In genomic region chr7:155649588-155649987, GRCh38 we compare ENCODE assay signal across 19 cellular contexts. TPM values are rescaled to one million over a fixed set of nuclear protein-coding genes. Genes with fewer than 3 reads are reported as not detected.
A peak's percentile ranks its signal among the peaks of the same experiment; 100 is the strongest.
DNase-seq lines count a peak whose midpoint lies in the region; ATAC-seq, FAIRE-seq and TF ChIP-seq lines count a peak whose summit lies in the region.
"Had no signal": no experiment of that assay in that cellular context is flagged by ENCODE, and none has a peak within 500 bp of the region (broad histone marks: within the 10 kb centered on the region; RNA-seq: fewer than 3 reads in every experiment).

No MANE protein-coding gene starts in this region.

- in situ Hi-C loops in GM12878 (cut with MboI): no loop called here

- H3K4me1 ChIP-seq in DND-41 (ENCODE audit: insufficient read depth, low read length): peaks cover 25% of the 10 kb centered on the region
- H3K4me1 ChIP-seq in GM12878 (ENCODE audit: control insufficient read depth, insufficient read depth, low read length): 0 out of 2 replicates have a peak, but pooled peaks cover 3% of the 10 kb centered on the region
- H3K4me1 ChIP-seq in naive thymus-derived CD4-positive, alpha-beta T cell (ENCODE audit: control insufficient read depth in 2 of 2, insufficient read depth in 2 of 2, low read length in 2 of 2): peaks cover 37 to 48% of the 10 kb centered on the region in 2 donors
- peaks cover 21 to 85% (median 67%) of the 10 kb centered on the region in 6 donors for H3K4me1 ChIP-seq in spleen

- SMC1A ChIA-PET in GM12878 (lab: Charles Lee; ENCODE audit: uncharacterized antibody, unreplicated experiment): interaction anchor here (1.3 to 2.1 kb wide), 3 partner anchors 10 to 78 kb away, joined by 4 to 7 read pairs (median 5); no protein-coding TSS in a partner anchor

- H3K9me3 ChIP-seq in DND-41 (ENCODE audit: insufficient read depth, low read length, severe bottlenecking) (peaks cover 7% of the 10 kb centered on the region), GM12878 (replicated peaks; ENCODE audit: control insufficient read depth, insufficient read depth, low read length) (peaks cover 33% of the 10 kb centered on the region), spleen (peaks cover 0 to 22% (median 20%) of the 10 kb centered on the region in 8 donors)
- H3K9me3 ChIP-seq in naive thymus-derived CD4-positive, alpha-beta T cell (ENCODE audit: control insufficient read depth in 2 of 3, low read length in 3 of 3): peaks cover 0 to 7% (median 0%) of the 10 kb centered on the region in 3 experiments

- H3K4me1 Mint-ChIP-seq in activated CD8-positive, alpha-beta memory T cell treated with anti-CD3 and anti-CD28 coated beads, Interleukin-2, amount 10 ng/mL, durations not matched to agents 7 days and 5 days: peaks cover 60% of the 10 kb centered on the region
- H3K4me1 Mint-ChIP-seq in naive thymus-derived CD4-positive, alpha-beta T cell: peaks cover 59 to 98% (median 93%) of the 10 kb centered on the region in 7 donors

- no peak for FAIRE-seq in GM12878 (lab: Jason Lieb, UNC)
- FAIRE-seq: D721Med had no signal

- CTCF ChIA-PET in activated CD8-positive, alpha-beta memory T cell treated with anti-CD3 and anti-CD28 coated beads, Interleukin-2, amount 10 ng/mL, durations not matched to agents 7 days and 5 days (lab: Charles Lee): no interaction called here
- CTCF ChIA-PET in GM12878 (lab: Yijun Ruan, JAX): interaction anchor here (1.0 kb wide), 1 partner anchor 51 kb away, joined by 4 read pairs; no protein-coding TSS in a partner anchor
- CTCF ChIA-PET in naive thymus-derived CD4-positive, alpha-beta T cell (lab: Charles Lee): no interaction called here

- H3K27me3 ChIP-seq in DND-41 (ENCODE audit: insufficient read depth, low read length, poor library complexity) (no peaks in the 10 kb centered on the region), GM12878 (replicated peaks in 1 of 2; ENCODE audit: control insufficient read depth in 2 of 2, insufficient read depth in 2 of 2, low read length in 1 of 2) (no peaks in the 10 kb centered on the region), spleen (replicated peaks in 1 of 7) (no peaks in the 10 kb centered on the region)
- no peaks in the 10 kb centered on the region for H3K27me3 ChIP-seq in naive thymus-derived CD4-positive, alpha-beta T cell (ENCODE audit: control insufficient read depth in 2 of 2, insufficient read depth in 2 of 2, low read length in 2 of 2)

- intact Hi-C loops in GM12878 (cut with micrococcal nuclease; ENCODE audit: unreplicated experiment): loop anchor here (5.0 to 10.0 kb wide), 2 partner anchors 33 to 445 kb away; no protein-coding TSS in a partner anchor
- intact Hi-C loops in naive thymus-derived CD4-positive, alpha-beta T cell (cut with micrococcal nuclease): loop anchor here (2.0 to 10.0 kb wide), 5 partner anchors 13 to 995 kb away; partner anchors contain the start of genes RNF32 (in 2 of the 2) and PAXIP1 (in 1 of the 2)
- intact Hi-C loops in spleen (cut with DNase I; ENCODE audit: low total_unique reads): no loop called here

- POLR2A ChIA-PET in GM12878 (lab: Charles Lee): interaction anchor here (0.6 kb wide), 1 partner anchor 354 kb away, joined by 3 read pairs; no protein-coding TSS in a partner anchor
- POLR2A ChIA-PET in naive thymus-derived CD4-positive, alpha-beta T cell (lab: Charles Lee): interaction anchor here (0.6 to 1.0 kb wide), 2 partner anchors 27 to 350 kb away, joined by 3 read pairs; no protein-coding TSS in a partner anchor

- H3K4me2 ChIP-seq in DND-41 (ENCODE audit: insufficient read depth, low read length): peak overlapping the region; percentile 29; the same call in 1 of the 2 replicates
- H3K4me2 ChIP-seq in GM12878 (ENCODE audit: control insufficient read depth, insufficient read depth): peak overlapping the region; percentile 34; the same call in 1 of the 2 replicates

- H3K36me3 Mint-ChIP-seq in activated CD8-positive, alpha-beta memory T cell treated with anti-CD3 and anti-CD28 coated beads, Interleukin-2, amount 10 ng/mL, durations not matched to agents 7 days and 5 days: peaks cover 53% of the 10 kb centered on the region
- H3K36me3 Mint-ChIP-seq in naive thymus-derived CD4-positive, alpha-beta T cell: peaks cover 23 to 44% (median 40%) of the 10 kb centered on the region in 5 donors

- TF ChIP-seq POLR2A in GM12878 (IDR thresholded peaks at IDR 0.05; ENCODE audit: low read depth, low read length) (no peak), spleen (IDR thresholded peaks at IDR 0.05) (no peak)

- peaks cover 9% of the 10 kb centered on the region for H3K9me3 Mint-ChIP-seq in activated CD8-positive, alpha-beta memory T cell treated with anti-CD3 and anti-CD28 coated beads, Interleukin-2, amount 10 ng/mL, durations not matched to agents 7 days and 5 days (ENCODE audit: low read depth)
- H3K9me3 Mint-ChIP-seq in naive thymus-derived CD4-positive, alpha-beta T cell: peaks cover 0 to 31% (median 12%) of the 10 kb centered on the region in 11 donors

- H3K9ac ChIP-seq in DND-41 (ENCODE audit: low read depth, low read length) (no peak overlapping the region), GM12878 (ENCODE audit: control insufficient read depth, insufficient read depth, low read length) (no peak overlapping the region)

- no peak for TF ChIP-seq EP300 in GM12878 (IDR thresholded peaks at IDR 0.05; ENCODE audit: borderline replicate concordance in 1 of 2, control insufficient read depth in 1 of 2, low read depth in 2 of 2, low read length in 2 of 2)

- peak overlapping the region; percentile 3 for H3K27ac Mint-ChIP-seq in activated CD8-positive, alpha-beta memory T cell treated with anti-CD3 and anti-CD28 coated beads, Interleukin-2, amount 10 ng/mL, durations not matched to agents 7 days and 5 days
- peak overlapping the region in 4 of 9 donors; percentile 12 to 29 (median 24) for H3K27ac Mint-ChIP-seq in naive thymus-derived CD4-positive, alpha-beta T cell
- H3K27ac Mint-ChIP-seq: HFFc6 had no signal

- H3K27ac ChIP-seq in DND-41 (ENCODE audit: low read length) (no peak overlapping the region), GM12878 (ENCODE audit: control insufficient read depth, insufficient read depth) (no peak overlapping the region), spleen (no peak overlapping the region)
- no peak overlapping the region for H3K27ac ChIP-seq in naive thymus-derived CD4-positive, alpha-beta T cell (ENCODE audit: low read depth, low read length)
- H3K27ac ChIP-seq: C4-2B had no signal

- WGBS in GM12878 (ENCODE audit: insufficient coverage, insufficient replicate concordance, low lambda C conversion rate, missing lambda C conversion rate): 100% methylated on average over 2 of the region's 2 CpGs
- WGBS in spleen, 5 donors: 92 to 98% (median 96%) methylated on average over 2 of the region's 2 CpGs

- no peak for ATAC-seq in activated CD8-positive, alpha-beta memory T cell treated with anti-CD3 and anti-CD28 coated beads, Interleukin-2, amount 10 ng/mL, durations not matched to agents 7 days and 5 days
- ATAC-seq in DND-41 (ENCODE audit: insufficient read depth, low read depth): no peak
- ATAC-seq in GM12878: no peak
- ATAC-seq in naive thymus-derived CD4-positive, alpha-beta T cell: no peak

- H3K36me3 ChIP-seq in DND-41 (ENCODE audit: insufficient read depth, low read length) (peaks cover 27% of the 10 kb centered on the region), GM12878 (ENCODE audit: control insufficient read depth in 2 of 2, insufficient read depth in 2 of 2, low read length in 1 of 2) (peaks cover 0 to 8% of the 10 kb centered on the region in 2 experiments; a peak in 2 of 4 replicates), spleen (peaks cover 0 to 33% (median 15%) of the 10 kb centered on the region in 6 donors)
- H3K36me3 ChIP-seq in naive thymus-derived CD4-positive, alpha-beta T cell (ENCODE audit: control insufficient read depth in 2 of 3, insufficient read depth in 3 of 3, low read length in 3 of 3): peaks cover 0 to 12% (median 7%) of the 10 kb centered on the region in 3 experiments

- no TSS peak for BruUV-seq in GM12878 (replicated peaks; lab: Mats Ljungman, UMichigan)

- no peak for TF ChIP-seq RAD21 in GM12878 (IDR thresholded peaks at IDR 0.05; ENCODE audit: insufficient read depth, low read depth, low read length)

- H3K27me3 Mint-ChIP-seq in activated CD8-positive, alpha-beta memory T cell treated with anti-CD3 and anti-CD28 coated beads, Interleukin-2, amount 10 ng/mL, durations not matched to agents 7 days and 5 days: no peaks in the 10 kb centered on the region
- H3K27me3 Mint-ChIP-seq in naive thymus-derived CD4-positive, alpha-beta T cell: no peaks in the 10 kb centered on the region

- DNase-seq in activated CD8-positive, alpha-beta memory T cell treated with anti-CD3 and anti-CD28 coated beads, Interleukin-2, amount 10 ng/mL, durations not matched to agents 7 days and 5 days: no peak
- DNase-seq in activated CD8-positive, alpha-beta memory T cell treated with anti-CD3 and anti-CD28 coated beads for 24 hours: no peak
- DNase-seq in DND-41 (no peak), GM12878 (ENCODE audit: low read depth, low spot score) (no peak), Ammon's horn (ENCODE audit: low spot score) (no peak), spleen (no peak)
- no peak for DNase-seq in naive thymus-derived CD4-positive, alpha-beta T cell
- DNase-seq in activated CD4-positive, alpha-beta T cell treated with anti-CD3 and anti-CD28 coated beads for 48 hours: no peak
- DNase-seq: 8988T, DMS79 treated with DMSO at 0.1 percent for 48 hours, GOT3, HFFc6, Karpas-422, NCI-H1105 treated with DMSO at 0.1 percent for 48 hours, NCI-H187 treated with DMSO at 0.1 percent for 48 hours, NCI-H2171, SIG-M5 had no signal

- RAD21 ChIA-PET in GM12878 (lab: Charles Lee; ENCODE audit: unreplicated experiment): interaction anchor here (2.0 kb wide), 1 partner anchor 10 kb away, joined by 6 read pairs; no protein-coding TSS in a partner anchor

- H4K20me1 ChIP-seq in DND-41 (ENCODE audit: insufficient read depth, low read length): peaks cover 78% of the 10 kb centered on the region
- H4K20me1 ChIP-seq in GM12878 (ENCODE audit: control insufficient read depth, insufficient read depth): no peaks in the 10 kb centered on the region

- TF ChIP-seq CTCF in DND-41 (IDR thresholded peaks at IDR 0.05; ENCODE audit: borderline replicate concordance, extremely low read depth, low read length, poor library complexity, severe bottlenecking): no peak
- TF ChIP-seq CTCF in GM12878 (IDR thresholded peaks at IDR 0.05 in 2 of 3, conservative IDR thresholded peaks at IDR 0.05 in 1 of 3; ENCODE audit: control insufficient read depth in 2 of 3, extremely low read depth in 1 of 3, insufficient read depth in 1 of 3, low read depth in 3 of 3, low read length in 3 of 3): no peak
- no peak for TF ChIP-seq CTCF in spleen (IDR thresholded peaks at IDR 0.05 in 8 of 11, conservative IDR thresholded peaks at IDR 0.05 in 3 of 11)

- H3K4me3 ChIP-seq in DND-41 (ENCODE audit: low read depth in 1 of 2, low read length in 2 of 2) (no peak overlapping the region), GM12878 (no peak overlapping the region), spleen (no peak overlapping the region)
- no peak overlapping the region for H3K4me3 ChIP-seq in naive thymus-derived CD4-positive, alpha-beta T cell (ENCODE audit: low read length)

- H3K4me3 Mint-ChIP-seq in activated CD8-positive, alpha-beta memory T cell treated with anti-CD3 and anti-CD28 coated beads, Interleukin-2, amount 10 ng/mL, durations not matched to agents 7 days and 5 days: no peak overlapping the region
- peak overlapping the region in 8 of 10 donors; percentile 19 to 60 (median 38) for H3K4me3 Mint-ChIP-seq in naive thymus-derived CD4-positive, alpha-beta T cell
- H3K4me3 Mint-ChIP-seq: HFFc6 had no signal

- no peak overlapping the region for H2AFZ ChIP-seq in DND-41 (ENCODE audit: low read depth, low read length)
- no peak overlapping the region for H2AFZ ChIP-seq in GM12878 (ENCODE audit: control insufficient read depth, low read depth, low read length)

- H3K79me2 ChIP-seq in DND-41 (ENCODE audit: insufficient read depth, low read length): peaks cover 100% of the 10 kb centered on the region
- peaks cover 99% of the 10 kb centered on the region for H3K79me2 ChIP-seq in GM12878 (ENCODE audit: control insufficient read depth, insufficient read depth, low read length)

RNA-seq across cellular contexts. Expression of gene RBM33, which starts 5.1 kb away (rescaled TPM):
- total RNA-seq in activated CD8-positive, alpha-beta memory T cell treated with anti-CD3 and anti-CD28 coated beads, Interleukin-2, amount 10 ng/mL, durations not matched to agents 7 days and 5 days: 100 to 1,000 TPM in 1 of 2 experiments, 10 to 100 TPM in 1; 75.6 to 102 TPM
- total RNA-seq in GM12878 (2013; cell fraction: nucleolus; rRNA removed): 246 and 254 TPM in 2 replicates
- total RNA-seq in GM12878 (2014; rRNA removed) (24.6 and 27.2 TPM in 2 replicates), GM12878 (2014; rRNA removed; fragmentation: Illumina TruSeq; extraction: Trizol) (22.2 and 23.6 TPM in 2 replicates), GM12878 (2021) (62.0 and 67.2 TPM in 2 replicates), spleen (100 to 1,000 TPM in 3 of 7 donors, 10 to 100 TPM in 4; 68.1 to 109 (median 93.2) TPM)
- 21.1 TPM for polyA plus RNA-seq in GM12878 (2011; ENCODE audit: low read depth)
- polyA plus RNA-seq in GM12878 (2011; rRNA removed) (17.4 and 22.6 TPM in 2 replicates), GM12878 (2014; fragmentation: Illumina TruSeq; extraction: Trizol) (21.9 and 26.1 TPM in 2 replicates), GM12878 (2014; fragmentation: Nextera tagmentation; extraction: Ambion mirVana) (1 to 10 TPM; 4.7 to 5.6 TPM), GM12878 (2014; rRNA removed) (25.1 and 32.9 TPM in 2 replicates), GM12878 (2016; fragmentation: Nextera tagmentation; extraction: Ambion mirVana) (10 to 100 TPM; 55.5 to 60.3 TPM), spleen (10 to 100 TPM in 2 of 3 donors, 1 to 10 TPM in 1; 9.7 to 23.8 (median 10.2) TPM)
- 12.2 and 15.6 TPM in 2 replicates for polyA plus RNA-seq in GM12878 (2011; cell fraction: cytosol; rRNA removed)
- 85.8 and 102 TPM in 2 replicates for polyA plus RNA-seq in GM12878 (2011; cell fraction: nucleus; rRNA removed)
- polyA plus RNA-seq in GM12878 (2012): 30.2 and 32.3 TPM in 2 replicates
- 22.2 and 30.2 TPM in 2 replicates for polyA minus RNA-seq in GM12878 (2011; rRNA and poly(A)+ RNA removed)
- 16.7 and 18.6 TPM in 2 replicates for polyA minus RNA-seq in GM12878 (2011; cell fraction: cytosol; rRNA and poly(A)+ RNA removed)
- polyA minus RNA-seq in GM12878 (2011; cell fraction: nucleus; rRNA and poly(A)+ RNA removed): 45.2 and 78.7 TPM in 2 replicates
- total RNA-seq in naive thymus-derived CD4-positive, alpha-beta T cell: 100 to 1,000 TPM in 4 of 5 experiments, 10 to 100 TPM in 1; 90.2 to 177 (median 164) TPM
- polyA plus RNA-seq in naive thymus-derived CD4-positive, alpha-beta T cell: 10 to 100 TPM; 43.7 to 78.8 TPM
